In the genomic region with DNA sequence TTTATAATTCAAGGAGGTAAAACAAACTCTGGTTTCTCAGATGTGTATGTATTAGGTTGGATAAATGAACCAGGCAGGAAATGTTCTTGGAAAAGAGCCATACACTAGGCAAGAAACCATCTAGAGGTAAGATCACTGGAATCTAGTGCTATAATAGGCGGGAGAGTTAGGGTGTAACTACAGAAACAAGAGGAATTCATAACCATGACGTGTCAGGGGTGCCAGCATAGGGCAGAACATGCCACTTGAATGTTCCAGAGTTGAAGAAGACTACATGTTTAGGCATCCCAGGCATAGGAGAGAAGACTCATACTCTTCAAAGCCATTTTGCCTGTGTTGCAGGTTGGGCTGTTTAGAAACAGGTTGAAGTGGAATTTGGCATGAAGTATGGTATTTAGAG, we compare ENCODE assay signal across 21 cellular contexts.
A peak's percentile ranks its signal among the peaks of the same experiment; 100 is the strongest.
DNase-seq lines count a peak whose midpoint lies in the region; ATAC-seq, FAIRE-seq and TF ChIP-seq lines count a peak whose summit lies in the region.
"Had no signal": no experiment of that assay in that cellular context is flagged by ENCODE, and none has a peak within 500 bp of the region (broad histone marks: within the 10 kb centered on the region; RNA-seq: fewer than 3 reads in every experiment).

No MANE protein-coding gene starts in this region.

- H3K4me3 ChIP-seq in RWPE2 (ENCODE audit: severe bottlenecking) (no peak overlapping the region), epithelial cell of esophagus (ENCODE audit: low read length) (no peak overlapping the region), keratinocyte (ENCODE audit: control insufficient read depth in 2 of 3, extremely low read depth in 1 of 3, insufficient read depth in 2 of 3, low read depth in 1 of 3, low read length in 3 of 3) (no peak overlapping the region), MG63 (no peak overlapping the region)
- H3K4me3 ChIP-seq: GM23248, HAP-1 had no signal

- ATAC-seq in RWPE2 (ENCODE audit: low read depth) = peak; percentile 72

- H3K9ac ChIP-seq in keratinocyte (ENCODE audit: control insufficient read depth, extremely low read depth, insufficient read depth, low read length) = no peak overlapping the region
- H3K9ac ChIP-seq: GM23248 had no signal

- H2AFZ ChIP-seq in keratinocyte (ENCODE audit: control insufficient read depth, low read length) = no peak overlapping the region
- H2AFZ ChIP-seq: GM23248 had no signal

- peak; percentile 4 for DNase-seq in HT1080 (ENCODE audit: low read depth)
- no peak for DNase-seq in RWPE2 (ENCODE audit: low spot score)
- DNase-seq in epithelial cell of esophagus (ENCODE audit: low read depth) = peak; percentile 58
- DNase-seq in keratinocyte (ENCODE audit: low read depth, low spot score) = no peak
- no peak for DNase-seq in effector CD8-positive, alpha-beta T cell (lab: John Stamatoyannopoulos, UW)
- DNase-seq in stimulated activated naive CD4-positive, alpha-beta T cell (lab: John Stamatoyannopoulos, UW) = no peak
- no peak for DNase-seq in MG63
- DNase-seq: ACHN; BE2C; Caco-2; CD4-positive, alpha-beta T cell; DMS153; DMS79; GDM1; GM23248 had no signal

- dilution Hi-C loops in keratinocyte (cut with MboI; ENCODE audit: extremely low pct_ligation_motif_present, low sequenced_read_pairs) = loop anchor here (25.0 kb wide), 1 partner anchor 118 kb away; no protein-coding TSS in a partner anchor

- no peak overlapping the region for H3K27ac ChIP-seq in RWPE2 (ENCODE audit: poor library complexity, severe bottlenecking)
- no peak overlapping the region for H3K27ac ChIP-seq in keratinocyte (ENCODE audit: control insufficient read depth, insufficient read depth, low read length)
- H3K27ac ChIP-seq: C4-2B, GM23248 had no signal

- no peaks in the 10 kb centered on the region for H3K27me3 ChIP-seq in RWPE2 (ENCODE audit: insufficient read depth, poor library complexity, severe bottlenecking)
- H3K27me3 ChIP-seq in keratinocyte (ENCODE audit: control insufficient read depth, extremely low read depth, insufficient read depth, low read length) = no peaks in the 10 kb centered on the region
- no peaks in the 10 kb centered on the region for H3K27me3 ChIP-seq in MG63
- H3K27me3 ChIP-seq: BE2C had no signal

- FAIRE-seq in keratinocyte (lab: Jason Lieb, UNC) = peak; percentile 74
- FAIRE-seq: A204.1, D721Med, GM12892, GM18507 had no signal

- no peak overlapping the region for H3K4me2 ChIP-seq in keratinocyte (ENCODE audit: control insufficient read depth, extremely low read depth, insufficient read depth, low read depth, low read length)

- H3K9me3 ChIP-seq in RWPE2 (ENCODE audit: severe bottlenecking) = no peaks in the 10 kb centered on the region
- H3K9me3 ChIP-seq in keratinocyte (ENCODE audit: control insufficient read depth, low read depth, low read length) = no peaks in the 10 kb centered on the region
- no peaks in the 10 kb centered on the region for H3K9me3 ChIP-seq in MG63
- H3K9me3 ChIP-seq: BE2C, Caco-2, HAP-1 had no signal

- H3K9me1 ChIP-seq in keratinocyte (ENCODE audit: control insufficient read depth, extremely low read depth, insufficient read depth, low read length) = no peaks in the 10 kb centered on the region

- no peaks in the 10 kb centered on the region for H3K79me2 ChIP-seq in keratinocyte (ENCODE audit: control insufficient read depth, insufficient read depth, low read length)

- TF ChIP-seq CTCF in RWPE2 (IDR thresholded peaks at IDR 0.05; ENCODE audit: poor library complexity, severe bottlenecking) (no peak), epithelial cell of esophagus (IDR thresholded peaks at IDR 0.05; ENCODE audit: insufficient read depth, low read depth, low read length, missing control alignments) (no peak), keratinocyte (optimal IDR thresholded peaks at IDR 0.05 in 1 of 3, IDR thresholded peaks at IDR 0.05 in 1 of 3, conservative IDR thresholded peaks at IDR 0.05 in 1 of 3; ENCODE audit: extremely low read depth in 1 of 3, insufficient read depth in 2 of 3, low read length in 3 of 3) (no peak)

- no peaks in the 10 kb centered on the region for H3K4me1 ChIP-seq in RWPE2 (ENCODE audit: insufficient read depth, poor library complexity, severe bottlenecking)
- peaks cover 10% of the 10 kb centered on the region for H3K4me1 ChIP-seq in keratinocyte (ENCODE audit: control insufficient read depth, extremely low read depth, insufficient read depth, low read length)
- H3K4me1 ChIP-seq: BE2C, Caco-2, HAP-1 had no signal

- H3K36me3 ChIP-seq in RWPE2 (ENCODE audit: low read depth) (no peaks in the 10 kb centered on the region), keratinocyte (ENCODE audit: control insufficient read depth in 2 of 2, extremely low read depth in 1 of 2, insufficient read depth in 2 of 2, low read length in 2 of 2) (no peaks in the 10 kb centered on the region), MG63 (no peaks in the 10 kb centered on the region)
- H3K36me3 ChIP-seq: BE2C, HAP-1 had no signal

- no peaks in the 10 kb centered on the region for H4K20me1 ChIP-seq in keratinocyte (ENCODE audit: control insufficient read depth, extremely low read depth, insufficient read depth, low read length)

Comparison
In these comparisons a context has a peak if more than half of its experiments do, and no peak if none do; other contexts are left out.
1. DNase-seq: peak in HT1080 (single experiment) and epithelial cell of esophagus (single experiment); none in RWPE2 (single experiment), keratinocyte (single experiment), effector CD8-positive, alpha-beta T cell (single experiment), stimulated activated naive CD4-positive, alpha-beta T cell (0 of 6) and MG63 (single experiment).